ENCODE assay signal across 7 cellular contexts in genomic region chr6:135162678-135163439, GRCh38. TPM values are rescaled to one million over a fixed set of nuclear protein-coding genes. Genes with fewer than 3 reads are reported as not detected.
A peak's percentile ranks its signal among the peaks of the same experiment; 100 is the strongest.
DNase-seq lines count a peak whose midpoint lies in the region; ATAC-seq and TF ChIP-seq lines count a peak whose summit lies in the region.

No MANE protein-coding gene starts in this region.

- peak overlapping the region; percentile 38 for H3K4me3 ChIP-seq in GM12864 (ENCODE audit: low read depth, low read length)

- in situ Hi-C loops in SK-MEL-5 (cut with HindIII; ENCODE audit: low pct_unique_long_range_greater_than_20kb, low sequenced_read_pairs), result no loop called here

- DNase-seq in GM12864 (ENCODE audit: low read depth), result no peak
- DNase-seq in SK-MEL-5 (ENCODE audit: low read depth, low spot score), result peak; percentile 73
- peak; percentile 6 for DNase-seq in central memory CD4-positive, alpha-beta T cell
- no peak for DNase-seq in naive B cell
- DNase-seq in NCI-H1092 (lab: John Stamatoyannopoulos, UW), result no peak

- H3K36me3 Mint-ChIP-seq in naive B cell, result no peaks in the 10 kb centered on the region

- no peaks in the 10 kb centered on the region for H3K9me3 Mint-ChIP-seq in naive B cell

- peak; percentile 96 for TF ChIP-seq CTCF in GM12864 (IDR thresholded peaks at IDR 0.05; ENCODE audit: low read depth, low read length, missing control alignments)

- peak overlapping the region in 4 of 6 donors; percentile 11 to 69 (median 25) for H3K27ac Mint-ChIP-seq in naive B cell

- H3K27me3 Mint-ChIP-seq in naive B cell, result peaks cover 0 to 8% (median 5%) of the 10 kb centered on the region in 3 donors

- H3K4me3 Mint-ChIP-seq in naive B cell, result peak overlapping the region in 3 of 8 donors; percentile 8 to 63 (median 59)

- ATAC-seq in HG02885 (IDR thresholded peaks at IDR 0.05; ENCODE audit: poor library complexity, unreplicated experiment) (peak; percentile 6), naive B cell (ENCODE audit: low read depth in 2 of 2) (no peak), GM18861 (IDR thresholded peaks at IDR 0.05; ENCODE audit: unreplicated experiment) (no peak)

- peaks cover 0 to 10% (median 5%) of the 10 kb centered on the region in 3 donors for H3K4me1 Mint-ChIP-seq in naive B cell

RNA-seq across cellular contexts. Expression of gene MYB, which starts 18.2 kb away (rescaled TPM):
- 1.3 and 2.0 TPM in 2 replicates for total RNA-seq in SK-MEL-5 (2014; rRNA removed; shearing (Covaris generic))
- polyA plus RNA-seq in SK-MEL-5 (2015; cell fraction: cytosol; rRNA removed), result 1.8 and 2.4 TPM in 2 replicates
- 1.7 and 6.0 TPM in 2 replicates for polyA plus RNA-seq in SK-MEL-5 (2015; cell fraction: nucleus; rRNA removed)
- polyA plus RNA-seq in naive B cell (ENCODE audit: low read depth in 6 of 6), result under 1 TPM in 4 of 6 donors, not detected in 2; 0.13 to 0.39 (median 0.26) TPM

Comparison
In these comparisons a context has a peak if more than half of its experiments do, and no peak if none do; other contexts are left out.
1. DNase-seq: peak in SK-MEL-5 (single experiment) and central memory CD4-positive, alpha-beta T cell (single experiment); none in GM12864 (single experiment), naive B cell (single experiment) and NCI-H1092 (single experiment).